In the genomic region with DNA sequence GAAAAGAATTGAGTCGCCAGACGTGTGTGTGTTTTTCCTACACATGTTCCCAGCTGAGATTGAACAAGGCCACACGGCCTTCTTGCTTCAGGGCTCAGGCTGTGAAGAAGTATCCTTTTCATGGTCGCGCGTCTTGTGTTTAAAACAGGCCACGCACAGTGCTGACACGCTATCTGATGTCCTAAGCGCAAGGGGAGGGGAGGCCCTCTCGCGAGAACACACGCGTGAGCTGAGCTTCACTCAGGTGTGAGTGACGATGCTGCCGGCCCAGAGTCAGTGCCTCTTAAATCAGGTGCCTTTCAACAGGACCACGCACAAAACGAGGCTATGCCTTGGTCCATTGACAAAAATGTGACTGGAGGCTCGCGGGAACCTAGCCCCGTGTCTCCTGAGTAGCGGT, we compare ENCODE assay signal across 30 cellular contexts.
"Had no signal": no experiment of that assay in that cellular context is flagged by ENCODE, and none has a peak within 500 bp of the region (broad histone marks: within the 10 kb centered on the region; RNA-seq: fewer than 3 reads in every experiment).

No MANE protein-coding gene starts in this region.

- H3K9ac ChIP-seq: parathyroid adenoma had no signal

- H3K27ac ChIP-seq: neutrophil, ovary, parathyroid adenoma, psoas muscle, right lobe of liver, sigmoid colon, stomach, thoracic aorta, thyroid gland, tibial nerve, upper lobe of left lung, vagina had no signal

- H3K79me2 ChIP-seq: parathyroid adenoma had no signal

- H3K27ac Mint-ChIP-seq: naive B cell; naive thymus-derived CD8-positive, alpha-beta T cell; natural killer cell treated with Interleukin-12 subunit alpha and Interleukin-12 subunit beta and Interleukin-15 and Interleukin-18, amount 100 ng/mL, for 72 hours; progenitor cell of endocrine pancreas; stimulated activated effector memory CD8-positive, alpha-beta T cell treated with anti-CD3 and anti-CD28 coated beads, Interleukin-12 subunit alpha, Interleukin-12 subunit beta, amount 100 ng/mL, for 72 hours; stimulated activated naive B cell treated with anti-CD40 and anti-IgM and Interleukin-4, amounts not matched to agents 10 μg/mL and 1 μg/mL and 100 μg/mL, for 72 hours; stimulated activated naive CD8-positive, alpha-beta T cell treated with anti-CD3 and anti-CD28 coated beads, Interleukin-15, Interleukin-2, amounts not matched to agents 100 ng/mL and 50 ng/mL, for 24 hours had no signal

- H3K9me3 ChIP-seq: neutrophil, ovary, psoas muscle, right lobe of liver, sigmoid colon, stomach, thoracic aorta, thyroid gland, tibial nerve, upper lobe of left lung, vagina had no signal

- H3K4me3 Mint-ChIP-seq: naive B cell; naive thymus-derived CD8-positive, alpha-beta T cell; natural killer cell treated with Interleukin-12 subunit alpha and Interleukin-12 subunit beta and Interleukin-15 and Interleukin-18, amount 100 ng/mL, for 72 hours; nephron progenitor cell; neural crest cell; stimulated activated effector memory CD8-positive, alpha-beta T cell treated with anti-CD3 and anti-CD28 coated beads, Interleukin-12 subunit alpha, Interleukin-12 subunit beta, amount 100 ng/mL, for 72 hours; stimulated activated naive B cell treated with anti-CD40 and anti-IgM and Interleukin-4, amounts not matched to agents 10 μg/mL and 1 μg/mL and 100 μg/mL, for 72 hours; stimulated activated naive CD8-positive, alpha-beta T cell treated with anti-CD3 and anti-CD28 coated beads, Interleukin-15, Interleukin-2, amounts not matched to agents 100 ng/mL and 50 ng/mL, for 24 hours had no signal

- H3K4me1 ChIP-seq: parathyroid adenoma, psoas muscle, right lobe of liver, sigmoid colon, stomach, thyroid gland, upper lobe of left lung, vagina had no signal

- H3K36me3 ChIP-seq: neutrophil, ovary, right lobe of liver, sigmoid colon, stomach, thoracic aorta, thyroid gland, tibial nerve, upper lobe of left lung, vagina had no signal

- H3K36me3 Mint-ChIP-seq: naive B cell; naive thymus-derived CD8-positive, alpha-beta T cell; natural killer cell treated with Interleukin-12 subunit alpha and Interleukin-12 subunit beta and Interleukin-15 and Interleukin-18, amount 100 ng/mL, for 72 hours; stimulated activated effector memory CD8-positive, alpha-beta T cell treated with anti-CD3 and anti-CD28 coated beads, Interleukin-12 subunit alpha, Interleukin-12 subunit beta, amount 100 ng/mL, for 72 hours; stimulated activated naive B cell treated with anti-CD40 and anti-IgM and Interleukin-4, amounts not matched to agents 10 μg/mL and 1 μg/mL and 100 μg/mL, for 72 hours had no signal

- H3K4me1 Mint-ChIP-seq: naive B cell; neural crest cell; stimulated activated effector memory CD8-positive, alpha-beta T cell treated with anti-CD3 and anti-CD28 coated beads, Interleukin-12 subunit alpha, Interleukin-12 subunit beta, amount 100 ng/mL, for 72 hours; stimulated activated naive B cell treated with anti-CD40 and anti-IgM and Interleukin-4, amounts not matched to agents 10 μg/mL and 1 μg/mL and 100 μg/mL, for 72 hours had no signal

- H3K4me3 ChIP-seq: ovary, psoas muscle, right lobe of liver, sigmoid colon, stomach, thoracic aorta, thyroid gland, tibial nerve, upper lobe of left lung, vagina had no signal

- H3K27me3 ChIP-seq: neutrophil, ovary, right lobe of liver, thyroid gland, tibial nerve, upper lobe of left lung, vagina had no signal

- H3K9me3 Mint-ChIP-seq: naive thymus-derived CD8-positive, alpha-beta T cell; natural killer cell treated with Interleukin-12 subunit alpha and Interleukin-12 subunit beta and Interleukin-15 and Interleukin-18, amount 100 ng/mL, for 72 hours; nephron progenitor cell; neural crest cell; stimulated activated effector memory CD8-positive, alpha-beta T cell treated with anti-CD3 and anti-CD28 coated beads, Interleukin-12 subunit alpha, Interleukin-12 subunit beta, amount 100 ng/mL, for 72 hours; stimulated activated naive B cell treated with anti-CD40 and anti-IgM and Interleukin-4, amounts not matched to agents 10 μg/mL and 1 μg/mL and 100 μg/mL, for 72 hours; stimulated activated naive CD8-positive, alpha-beta T cell treated with anti-CD3 and anti-CD28 coated beads, Interleukin-15, Interleukin-2, amounts not matched to agents 100 ng/mL and 50 ng/mL, for 24 hours had no signal

- H2AFZ ChIP-seq: parathyroid adenoma had no signal

- H3K27me3 Mint-ChIP-seq: stimulated activated naive CD8-positive, alpha-beta T cell treated with anti-CD3 and anti-CD28 coated beads, Interleukin-15, Interleukin-2, amounts not matched to agents 100 ng/mL and 50 ng/mL, for 24 hours had no signal

- DNase-seq: naive B cell; naive thymus-derived CD8-positive, alpha-beta T cell; nephron progenitor cell; occipital lobe; ovary; posterior cingulate gyrus; psoas muscle; right cardiac atrium; right lobe of liver; sigmoid colon; small intestine; stimulated activated CD4-positive, alpha-beta T cell treated with anti-CD3 and anti-CD28 coated beads, Interleukin-15, amount 100 ng/mL, for 24 hours; stimulated activated CD4-positive, alpha-beta T cell treated with anti-CD3 and anti-CD28 coated beads, Interleukin-2, amount 100 ng/mL, for 24 hours; stimulated activated CD4-positive, alpha-beta T cell treated with anti-CD3 and anti-CD28 coated beads, Interleukin-2, amount 100 ng/mL, for 48 hours; stimulated activated CD4-positive, alpha-beta T cell treated with anti-CD3 and anti-CD28 coated beads, Interleukin-4, amount 100 ng/mL, for 24 hours; stimulated activated naive B cell treated with anti-CD40 and anti-IgM and Interleukin-4, amounts not matched to agents 10 μg/mL and 1 μg/mL and 100 μg/mL, for 72 hours; stimulated activated naive CD4-positive, alpha-beta T cell treated with Interleukin-2 at 50 U/mL for 16 hours; stomach; upper lobe of left lung had no signal
